12 cellular contexts compared by ENCODE assay signal in genomic region chr10:97550336-97551149, GRCh38. TPM values are rescaled to one million over a fixed set of nuclear protein-coding genes. Genes with fewer than 3 reads are reported as not detected.
A peak's percentile ranks its signal among the peaks of the same experiment; 100 is the strongest.
DNase-seq lines count a peak whose midpoint lies in the region; ATAC-seq and TF ChIP-seq lines count a peak whose summit lies in the region.
"Had no signal": no experiment of that assay in that cellular context is flagged by ENCODE, and none has a peak within 500 bp of the region (broad histone marks: within the 10 kb centered on the region; RNA-seq: fewer than 3 reads in every experiment).

No MANE protein-coding gene starts in this region.

- CTCF ChIA-PET in RWPE1 (lab: Yijun Ruan, JAX) = interaction anchor here (0.7 kb wide), 1 partner anchor 29 kb away, joined by 5 read pairs; no protein-coding TSS in a partner anchor

- TF ChIP-seq CTCF in RWPE1 (conservative IDR thresholded peaks at IDR 0.05; ENCODE audit: low read depth) (no peak), left ventricle myocardium inferior (IDR thresholded peaks at IDR 0.05; ENCODE audit: borderline replicate concordance) (no peak), progenitor cell of endocrine pancreas (IDR thresholded peaks at IDR 0.05; ENCODE audit: unreplicated experiment) (no peak)

- no peak for DNase-seq in GM23248
- DNase-seq in RWPE1 (ENCODE audit: low spot score) = no peak
- DNase-seq in left ventricle myocardium inferior = no peak
- DNase-seq in progenitor cell of endocrine pancreas (ENCODE audit: low spot score, unreplicated experiment) = no peak
- DNase-seq in left lobe of liver (ENCODE audit: low spot score) = no peak
- no peak for DNase-seq in NCI-H2196 treated with DMSO at 0.1 percent for 48 hours (lab: John Stamatoyannopoulos, UW; ENCODE audit: unreplicated experiment)
- DNase-seq in activated T-cell treated with anti-CD3 and anti-CD28 coated beads, Interleukin-2, amount 50 U/mL, for 24 hours = no peak
- DNase-seq in NCI-H2029 treated with DMSO at 0.1 percent for 48 hours (lab: John Stamatoyannopoulos, UW) = no peak
- DNase-seq: effector CD4-positive, alpha-beta T cell; MG63; NCI-H82 had no signal

- H3K79me2 ChIP-seq in GM23248 (ENCODE audit: insufficient read depth) = peaks cover 93% of the 10 kb centered on the region

- H3K4me3 ChIP-seq in GM23248 (no peak overlapping the region), left ventricle myocardium inferior (no peak overlapping the region)
- H3K4me3 ChIP-seq: MG63 had no signal

- intact Hi-C loops in left ventricle myocardium inferior (cut with micrococcal nuclease) = loop anchor here (5.0 kb wide), 1 partner anchor 83 kb away; no protein-coding TSS in a partner anchor

- H3K4me1 Mint-ChIP-seq in progenitor cell of endocrine pancreas (ENCODE audit: low read depth) = peaks cover 17% of the 10 kb centered on the region
- peaks cover 1% of the 10 kb centered on the region for H3K4me1 Mint-ChIP-seq in activated T-cell treated with anti-CD3 and anti-CD28 coated beads, Interleukin-2, amount 50 U/mL, for 24 hours (ENCODE audit: low read depth)

- H3K27ac Mint-ChIP-seq in progenitor cell of endocrine pancreas = peak overlapping the region; percentile 41
- H3K27ac Mint-ChIP-seq in activated T-cell treated with anti-CD3 and anti-CD28 coated beads, Interleukin-2, amount 50 U/mL, for 24 hours = no peak overlapping the region

- no peak for ATAC-seq in left lobe of liver

- H4K20me1 ChIP-seq in GM23248 (ENCODE audit: insufficient read depth) = no peaks in the 10 kb centered on the region

- H2AFZ ChIP-seq in GM23248 = no peak overlapping the region

- H3K36me3 ChIP-seq in GM23248 (ENCODE audit: low read depth) = no peaks in the 10 kb centered on the region
- no peaks in the 10 kb centered on the region for H3K36me3 ChIP-seq in left ventricle myocardium inferior
- H3K36me3 ChIP-seq: MG63 had no signal

- peaks cover 4% of the 10 kb centered on the region for H3K4me1 ChIP-seq in GM23248 (ENCODE audit: insufficient read depth)
- H3K4me1 ChIP-seq in left ventricle myocardium inferior = peaks cover 66% of the 10 kb centered on the region

- H3K9ac ChIP-seq in GM23248 = peak overlapping the region; percentile 34; the same call in 1 of the 2 replicates

- H3K27me3 Mint-ChIP-seq in progenitor cell of endocrine pancreas = no peaks in the 10 kb centered on the region
- no peaks in the 10 kb centered on the region for H3K27me3 Mint-ChIP-seq in activated T-cell treated with anti-CD3 and anti-CD28 coated beads, Interleukin-2, amount 50 U/mL, for 24 hours

- H3K9me3 ChIP-seq in GM23248 (ENCODE audit: low read depth) (no peaks in the 10 kb centered on the region), left ventricle myocardium inferior (replicated peaks) (no peaks in the 10 kb centered on the region)
- H3K9me3 ChIP-seq: MG63 had no signal

- peaks cover 4% of the 10 kb centered on the region for H3K9me3 Mint-ChIP-seq in progenitor cell of endocrine pancreas (ENCODE audit: low read depth)
- no peaks in the 10 kb centered on the region for H3K9me3 Mint-ChIP-seq in activated T-cell treated with anti-CD3 and anti-CD28 coated beads, Interleukin-2, amount 50 U/mL, for 24 hours

- WGBS in GM23248 (ENCODE audit: low coverage in 1 of 2, low lambda C conversion rate in 2 of 2, missing lambda C conversion rate in 2 of 2), 2 experiments = 88% methylated on average over 10 of the region's 10 CpGs

- in situ Hi-C loops in GM23248 (cut with MboI) = no loop called here

- no peaks in the 10 kb centered on the region for H3F3A ChIP-seq in GM23248 (ENCODE audit: insufficient read depth)

- H3K4me3 Mint-ChIP-seq in progenitor cell of endocrine pancreas (ENCODE audit: low read depth) = no peak overlapping the region
- H3K4me3 Mint-ChIP-seq in activated T-cell treated with anti-CD3 and anti-CD28 coated beads, Interleukin-2, amount 50 U/mL, for 24 hours = no peak overlapping the region
- H3K4me3 Mint-ChIP-seq: CD14-positive monocyte had no signal

- H3K36me3 Mint-ChIP-seq in progenitor cell of endocrine pancreas (ENCODE audit: insufficient read depth) = peaks cover 3% of the 10 kb centered on the region
- H3K36me3 Mint-ChIP-seq in activated T-cell treated with anti-CD3 and anti-CD28 coated beads, Interleukin-2, amount 50 U/mL, for 24 hours (ENCODE audit: low read depth) = no peaks in the 10 kb centered on the region

- POLR2A ChIA-PET in RWPE1 (lab: Yijun Ruan, JAX; ENCODE audit: low non-redundant PET) = no interaction called here

- H3K9me2 ChIP-seq in GM23248 (ENCODE audit: insufficient read depth) = no peaks in the 10 kb centered on the region

- H3K27me3 ChIP-seq in GM23248 (replicated peaks; ENCODE audit: insufficient read depth) (no peaks in the 10 kb centered on the region), left ventricle myocardium inferior (ENCODE audit: low read depth) (no peaks in the 10 kb centered on the region)
- H3K27me3 ChIP-seq: MG63 had no signal

- H3K4me2 ChIP-seq in GM23248 (ENCODE audit: unreplicated experiment) = no peak overlapping the region

- H3K27ac ChIP-seq in GM23248 = no peak overlapping the region
- peak overlapping the region; percentile 88 for H3K27ac ChIP-seq in RWPE1
- H3K27ac ChIP-seq in left ventricle myocardium inferior (replicated peaks) = peak overlapping the region; percentile 71

RNA-seq across cellular contexts. Expression of gene ANKRD2, which starts 22.0 kb away (rescaled TPM):
- total RNA-seq in GM23248 (2014; rRNA removed; shearing (Covaris generic)) = not detected in 2 replicates
- not detected in 2 replicates for polyA plus RNA-seq in GM23248 (2016; fragmentation: Nextera tagmentation; extraction: Ambion mirVana)
- 969 TPM for total RNA-seq in left ventricle myocardium inferior
- not detected in 2 replicates for total RNA-seq in progenitor cell of endocrine pancreas
- not detected for total RNA-seq in left lobe of liver
- polyA plus RNA-seq: CD14-positive monocyte had no signal

RNA-seq across cellular contexts. Expression of gene HOGA1, which starts 33.6 kb away (rescaled TPM):
- 0.22 TPM in 1 of 2 replicates, not detected in the other for total RNA-seq in GM23248 (2014; rRNA removed; shearing (Covaris generic))
- polyA plus RNA-seq in GM23248 (2016; fragmentation: Nextera tagmentation; extraction: Ambion mirVana) = 0.13 and 0.28 TPM in 2 replicates
- 47.1 TPM for total RNA-seq in left ventricle myocardium inferior
- total RNA-seq in progenitor cell of endocrine pancreas = 10.5 and 11.9 TPM in 2 replicates
- 66.2 TPM for total RNA-seq in left lobe of liver
- polyA plus RNA-seq: CD14-positive monocyte had no signal

RNA-seq across cellular contexts. Expression of gene C10orf62, which starts 39.0 kb away (rescaled TPM):
- total RNA-seq in GM23248 (2014; rRNA removed; shearing (Covaris generic)) = not detected in 2 replicates
- polyA plus RNA-seq in GM23248 (2016; fragmentation: Nextera tagmentation; extraction: Ambion mirVana) = not detected in 2 replicates
- total RNA-seq in left ventricle myocardium inferior (1.5 TPM), progenitor cell of endocrine pancreas (0.91 and 0.96 TPM in 2 replicates), left lobe of liver (3.7 TPM)
- polyA plus RNA-seq: CD14-positive monocyte had no signal

RNA-seq across cellular contexts. Expression of gene UBTD1, which starts 51.8 kb away (rescaled TPM):
- total RNA-seq in GM23248 (2014; rRNA removed; shearing (Covaris generic)) = 16.2 and 20.8 TPM in 2 replicates
- polyA plus RNA-seq in GM23248 (2016; fragmentation: Nextera tagmentation; extraction: Ambion mirVana) = 27.2 and 29.8 TPM in 2 replicates
- total RNA-seq in left ventricle myocardium inferior (17.1 TPM), progenitor cell of endocrine pancreas (9.0 and 9.2 TPM in 2 replicates), left lobe of liver (7.1 TPM)

RNA-seq across cellular contexts. Expression of gene MMS19, which starts 52.3 kb away (rescaled TPM):
- total RNA-seq in GM23248 (2014; rRNA removed; shearing (Covaris generic)) = 89.7 and 116 TPM in 2 replicates
- polyA plus RNA-seq in GM23248 (2016; fragmentation: Nextera tagmentation; extraction: Ambion mirVana) = 40.0 and 40.6 TPM in 2 replicates
- total RNA-seq in left ventricle myocardium inferior (42.7 TPM), progenitor cell of endocrine pancreas (80.6 and 82.1 TPM in 2 replicates), left lobe of liver (20.7 TPM)

Comparison
In these comparisons a context has a peak if more than half of its experiments do, and no peak if none do; other contexts are left out.
1. RNA of gene ANKRD2, which starts 22.0 kb away (total RNA-seq): 969 TPM in left ventricle myocardium inferior (single experiment); not detected in left lobe of liver (single experiment), not detected in GM23248 and not detected in progenitor cell of endocrine pancreas; every median in the first group is over 100 times any median in the second.